Comparison of ENCODE assay signal across 8 cellular contexts in genomic region chr11:125903753-125904659, GRCh38. TPM values are rescaled to one million over a fixed set of nuclear protein-coding genes. Genes with fewer than 3 reads are reported as not detected.
A peak's percentile ranks its signal among the peaks of the same experiment; 100 is the strongest.
DNase-seq lines count a peak whose midpoint lies in the region; ATAC-seq and TF ChIP-seq lines count a peak whose summit lies in the region.

Gene DDX25 (plus strand): TSS chr11:125904508. CDS start chr11:125904518, 10 bp downstream.

- H3K27me3 Mint-ChIP-seq in glutamatergic neuron (ENCODE audit: unreplicated experiment), result no peaks in the 10 kb centered on the region

- H3K9me3 ChIP-seq in BE2C (peaks cover 2% of the 10 kb centered on the region; the same call in 1 of the 2 replicates), MG63 (no peaks in the 10 kb centered on the region)

- H3K4me1 Mint-ChIP-seq in glutamatergic neuron (ENCODE audit: low read depth, unreplicated experiment), result peaks cover 6% of the 10 kb centered on the region

- H3K27ac Mint-ChIP-seq in glutamatergic neuron (ENCODE audit: unreplicated experiment), result peak within 1 kb of the TSS; percentile 24

- no peaks in the 10 kb centered on the region for H3K4me1 ChIP-seq in BE2C

- H3K27me3 ChIP-seq in BE2C, result no peaks in the 10 kb centered on the region
- H3K27me3 ChIP-seq in MG63, result peaks cover 15% of the 10 kb centered on the region

- peak within 1 kb of the TSS; percentile 88 for H3K4me3 Mint-ChIP-seq in glutamatergic neuron (ENCODE audit: unreplicated experiment)

- peaks cover 8% of the 10 kb centered on the region for H3K36me3 Mint-ChIP-seq in glutamatergic neuron (ENCODE audit: unreplicated experiment)

- ATAC-seq in GM18907 (IDR thresholded peaks at IDR 0.05; ENCODE audit: unreplicated experiment), result no peak
- ATAC-seq in GM21786 (IDR thresholded peaks at IDR 0.05; ENCODE audit: unreplicated experiment), result no peak

- DNase-seq in BE2C (peak; percentile 79), MG63 (no peak), glutamatergic neuron (peak; percentile 88), pons (ENCODE audit: low spot score) (peak; percentile 35)
- peak; percentile 40 to 49 for DNase-seq in activated T-cell treated with anti-CD3 and anti-CD28 coated beads, Interleukin-2, amount 50 U/mL, for 48 hours
- DNase-seq in stimulated activated naive CD4-positive, alpha-beta T cell treated with Interleukin-2 at 50 U/mL for 16 hours (lab: John Stamatoyannopoulos, UW), result no peak

- H3K9me3 Mint-ChIP-seq in glutamatergic neuron (ENCODE audit: unreplicated experiment), result peaks cover 8% of the 10 kb centered on the region

- H3K36me3 ChIP-seq in BE2C, result peaks cover 17% of the 10 kb centered on the region
- peaks cover 27% of the 10 kb centered on the region for H3K36me3 ChIP-seq in MG63

- H3K4me3 ChIP-seq in BE2C (ENCODE audit: low read depth, low read length), result peak within 1 kb of the TSS; percentile 84
- H3K4me3 ChIP-seq in MG63, result peak within 1 kb of the TSS; percentile 82

- TF ChIP-seq CTCF in BE2C (IDR thresholded peaks at IDR 0.05; ENCODE audit: low read depth, low read length) (no peak), glutamatergic neuron (IDR thresholded peaks at IDR 0.05; ENCODE audit: partially characterized antibody, unreplicated experiment) (no peak)

RNA-seq across cellular contexts. Expression of gene DDX25, which starts in this region (rescaled TPM):
- polyA plus RNA-seq in BE2C (2012; ENCODE audit: insufficient read depth, insufficient read length, low read depth), result 5.5 TPM
- not detected in 2 replicates for total RNA-seq in MG63 (2014; rRNA removed; shearing (Covaris generic); ENCODE audit: low replicate concordance)
- 11.3 TPM for total RNA-seq in glutamatergic neuron (ENCODE audit: unreplicated experiment)

Comparison
In these comparisons a context has a peak if more than half of its experiments do, and no peak if none do; other contexts are left out.
1. RNA of gene DDX25 (total RNA-seq): 11.3 TPM in glutamatergic neuron (single experiment); not detected in MG63; every median in the first group is over 10 times any median in the second.
2. DNase-seq: peak in BE2C (single experiment), activated T-cell treated with anti-CD3 and anti-CD28 coated beads, Interleukin-2, amount 50 U/mL, for 48 hours (2 of 2), glutamatergic neuron (single experiment) and pons (single experiment); none in MG63 (single experiment) and stimulated activated naive CD4-positive, alpha-beta T cell treated with Interleukin-2 at 50 U/mL for 16 hours (single experiment).